Comparison of ENCODE assay signal across 8 cellular contexts in genomic region chr17:75665981-75666380, GRCh38. TPM values are rescaled to one million over a fixed set of nuclear protein-coding genes. Genes with fewer than 3 reads are reported as not detected.
A peak's percentile ranks its signal among the peaks of the same experiment; 100 is the strongest.
DNase-seq lines count a peak whose midpoint lies in the region; ATAC-seq, FAIRE-seq and TF ChIP-seq lines count a peak whose summit lies in the region.

No MANE protein-coding gene starts in this region.

- CTCF ChIA-PET in MCF 10A (lab: Yijun Ruan, JAX) (interaction anchor here (0.6 to 1.0 kb wide), 3 partner anchors 9 to 82 kb away, joined by 3 to 7 read pairs (median 4); no protein-coding TSS in a partner anchor), HepG2 (lab: Yijun Ruan, JAX; ENCODE audit: low intra/inter-chr PET ratio, low total read pairs) (no interaction called here)

- no peak overlapping the region for H3K4me3 Mint-ChIP-seq in MCF 10A (ENCODE audit: unreplicated experiment)
- H3K4me3 Mint-ChIP-seq in activated naive CD8-positive, alpha-beta T cell treated with anti-CD3 and anti-CD28 coated beads, Interleukin-2, amount 10 ng/mL, durations not matched to agents 7 days and 5 days: peak overlapping the region; percentile 68

- H3K4me3 ChIP-seq in breast epithelium (peak overlapping the region in 2 of 3 donors; percentile 68 to 89), HepG2 (replicated peaks in 1 of 3; ENCODE audit: insufficient read depth in 1 of 3, low read depth in 2 of 3, low read length in 3 of 3) (peak overlapping the region; percentile 77 to 99 (median 99)), tibial artery (peak overlapping the region; percentile 88 to 96)

- H3K79me2 ChIP-seq in HepG2 (ENCODE audit: insufficient read depth, low read length): peaks cover 53% of the 10 kb centered on the region

- peaks cover 52% of the 10 kb centered on the region for H3K36me3 Mint-ChIP-seq in MCF 10A (ENCODE audit: insufficient read depth, unreplicated experiment)
- peaks cover 11% of the 10 kb centered on the region for H3K36me3 Mint-ChIP-seq in activated naive CD8-positive, alpha-beta T cell treated with anti-CD3 and anti-CD28 coated beads, Interleukin-2, amount 10 ng/mL, durations not matched to agents 7 days and 5 days

- no peak overlapping the region for H3K27ac Mint-ChIP-seq in MCF 10A (ENCODE audit: low read depth, unreplicated experiment)
- peak overlapping the region; percentile 76 for H3K27ac Mint-ChIP-seq in activated naive CD8-positive, alpha-beta T cell treated with anti-CD3 and anti-CD28 coated beads, Interleukin-2, amount 10 ng/mL, durations not matched to agents 7 days and 5 days

- intact Hi-C loops in breast epithelium (cut with DNase I; ENCODE audit: low total_unique reads): no loop called here
- intact Hi-C loops in MCF 10A (cut with micrococcal nuclease): no loop called here
- intact Hi-C loops in HepG2 (cut with micrococcal nuclease; ENCODE audit: unreplicated experiment): no loop called here
- intact Hi-C loops in tibial artery (cut with DNase I; ENCODE audit: low total_unique reads): loop anchor here (5.0 kb wide), 1 partner anchor 34 kb away; the partner anchor contains the start of gene SMIM5

- H3K27me3 Mint-ChIP-seq in MCF 10A (ENCODE audit: insufficient read depth, unreplicated experiment): no peaks in the 10 kb centered on the region
- H3K27me3 Mint-ChIP-seq in activated naive CD8-positive, alpha-beta T cell treated with anti-CD3 and anti-CD28 coated beads, Interleukin-2, amount 10 ng/mL, durations not matched to agents 7 days and 5 days: no peaks in the 10 kb centered on the region

- in situ Hi-C loops in HepG2 (cut with HindIII; ENCODE audit: extremely low pct_ligation_motif_present, low pct_unique_long_range_greater_than_20kb): no loop called here

- H3K9me3 ChIP-seq in breast epithelium: no peaks in the 10 kb centered on the region
- no peaks in the 10 kb centered on the region for H3K9me3 ChIP-seq in HepG2 (ENCODE audit: low read length)
- no peaks in the 10 kb centered on the region for H3K9me3 ChIP-seq in tibial artery

- no peak for TF ChIP-seq RAD21 in HepG2 (CRISPR knock-in tag; IDR thresholded peaks at IDR 0.05)

- no peak for TF ChIP-seq EP300 in HepG2 (IDR thresholded peaks at IDR 0.05; ENCODE audit: low read depth in 2 of 2, low read length in 2 of 2)
- no peak for TF ChIP-seq EP300 in HepG2 (CRISPR knock-in tag; IDR thresholded peaks at IDR 0.05; ENCODE audit: borderline replicate concordance)

- H3K4me1 ChIP-seq in breast epithelium (peaks cover 0 to 6% of the 10 kb centered on the region in 2 donors), HepG2 (ENCODE audit: insufficient read depth, low read length) (peaks cover 36% of the 10 kb centered on the region), tibial artery (peaks cover 0 to 35% (median 19%) of the 10 kb centered on the region in 4 donors)

- no peak for ATAC-seq in activated naive CD8-positive, alpha-beta T cell treated with anti-CD3 and anti-CD28 coated beads, Interleukin-2, amount 10 ng/mL, durations not matched to agents 7 days and 5 days (ENCODE audit: low read depth)
- ATAC-seq in HepG2 (no peak), HG02678 (IDR thresholded peaks at IDR 0.05; ENCODE audit: unreplicated experiment) (no peak), HG03095 (IDR thresholded peaks at IDR 0.05; ENCODE audit: unreplicated experiment) (no peak)

- H3K9ac ChIP-seq in HepG2 (ENCODE audit: insufficient read depth, low read depth, low read length): peak overlapping the region; percentile 92

- H3K27ac ChIP-seq in breast epithelium: no peak overlapping the region
- peak overlapping the region; percentile 73 for H3K27ac ChIP-seq in HepG2 (ENCODE audit: extremely low read length, insufficient read depth, low read length)
- no peak overlapping the region for H3K27ac ChIP-seq in tibial artery

- no peaks in the 10 kb centered on the region for H3K27me3 ChIP-seq in breast epithelium
- H3K27me3 ChIP-seq in HepG2 (ENCODE audit: control insufficient read depth in 1 of 2, insufficient read depth in 2 of 2, low read length in 2 of 2): peaks cover 0 to 5% of the 10 kb centered on the region in 2 experiments; a peak in 1 of 5 replicates
- H3K27me3 ChIP-seq in tibial artery: no peaks in the 10 kb centered on the region

- H3K4me2 ChIP-seq in HepG2 (ENCODE audit: low read depth, low read length): peak overlapping the region; percentile 97

- no peaks in the 10 kb centered on the region for H4K20me1 ChIP-seq in HepG2 (ENCODE audit: insufficient read depth, low read length)

- BruUV-seq in MCF 10A (replicated peaks; lab: Mats Ljungman, UMichigan) (no TSS peak), HepG2 (replicated peaks; lab: Mats Ljungman, UMichigan) (no TSS peak)

- no peaks in the 10 kb centered on the region for H3K36me3 ChIP-seq in breast epithelium
- peaks cover 12 to 44% of the 10 kb centered on the region in 2 experiments for H3K36me3 ChIP-seq in HepG2 (replicated peaks in 1 of 2; ENCODE audit: control insufficient read depth in 1 of 2, insufficient read depth in 2 of 2, low read length in 2 of 2)
- peaks cover 31 to 53% (median 42%) of the 10 kb centered on the region in 3 donors for H3K36me3 ChIP-seq in tibial artery

- POLR2A ChIA-PET in MCF 10A (lab: Yijun Ruan, JAX): interaction anchor here (1.0 to 4.0 kb wide), 19 partner anchors 9 to 231 kb away, joined by 3 to 48 read pairs (median 11); partner anchors contain the start of genes ITGB4, SMIM5, TRIM65 and TSEN54
- POLR2A ChIA-PET in activated naive CD8-positive, alpha-beta T cell treated with anti-CD3 and anti-CD28 coated beads, Interleukin-2, amount 10 ng/mL, durations not matched to agents 7 days and 5 days (lab: Charles Lee): interaction anchor here (0.9 to 2.4 kb wide), 9 partner anchors 9 to 395 kb away, joined by 3 to 16 read pairs (median 5); partner anchors contain the start of gene MIF4GD
- POLR2A ChIA-PET in HepG2 (lab: Yijun Ruan, JAX): interaction anchor here (1.3 to 2.6 kb wide), 5 partner anchors 20 to 190 kb away, joined by 4 to 25 read pairs (median 11); partner anchors contain the start of genes SMIM5 and WBP2

- DNase-seq in breast epithelium (ENCODE audit: low spot score in 2 of 2) (no peak), MCF 10A (ENCODE audit: unreplicated experiment) (no peak), HepG2 (ENCODE audit: low spot score) (no peak), tibial artery (no peak), glomerular visceral epithelial cell (ENCODE audit: extremely low spot score) (no peak)
- no peak for DNase-seq in activated naive CD8-positive, alpha-beta T cell treated with anti-CD3 and anti-CD28 coated beads, Interleukin-2, amount 10 ng/mL, durations not matched to agents 7 days and 5 days

- FAIRE-seq in HepG2 (lab: Jason Lieb, UNC): no peak

- WGBS in HepG2 (ENCODE audit: low lambda C conversion rate): 69% methylated on average over 10 of the region's 10 CpGs

- H2AFZ ChIP-seq in HepG2 (ENCODE audit: low read length): no peak overlapping the region

- TF ChIP-seq POLR2A in breast epithelium (IDR thresholded peaks at IDR 0.05) (no peak), HepG2 (IDR thresholded peaks at IDR 0.05; ENCODE audit: insufficient read depth in 1 of 2, low read depth in 2 of 2, low read length in 2 of 2) (no peak)

- no peaks in the 10 kb centered on the region for H3K9me3 Mint-ChIP-seq in MCF 10A (ENCODE audit: unreplicated experiment)
- no peaks in the 10 kb centered on the region for H3K9me3 Mint-ChIP-seq in activated naive CD8-positive, alpha-beta T cell treated with anti-CD3 and anti-CD28 coated beads, Interleukin-2, amount 10 ng/mL, durations not matched to agents 7 days and 5 days

- TF ChIP-seq CTCF in breast epithelium (IDR thresholded peaks at IDR 0.05): no peak
- TF ChIP-seq CTCF in MCF 10A (IDR thresholded peaks at IDR 0.05; ENCODE audit: unreplicated experiment): no peak
- TF ChIP-seq CTCF in HepG2 (CRISPR knock-in tag; IDR thresholded peaks at IDR 0.05): no peak
- TF ChIP-seq CTCF in tibial artery (IDR thresholded peaks at IDR 0.05): no peak

- H3K4me1 Mint-ChIP-seq in MCF 10A (ENCODE audit: insufficient read depth, unreplicated experiment): peaks cover 15% of the 10 kb centered on the region
- H3K4me1 Mint-ChIP-seq in activated naive CD8-positive, alpha-beta T cell treated with anti-CD3 and anti-CD28 coated beads, Interleukin-2, amount 10 ng/mL, durations not matched to agents 7 days and 5 days: peaks cover 21% of the 10 kb centered on the region

RNA-seq across cellular contexts. Expression of gene RECQL5, which starts 1.0 kb away (rescaled TPM):
- total RNA-seq in breast epithelium: 10 to 100 TPM; 10.7 to 22.8 (median 14.1) TPM
- total RNA-seq in MCF 10A (2022): 36.3 and 47.9 TPM in 2 replicates
- total RNA-seq in activated naive CD8-positive, alpha-beta T cell treated with anti-CD3 and anti-CD28 coated beads, Interleukin-2, amount 10 ng/mL, durations not matched to agents 7 days and 5 days: 10 to 100 TPM; 49.8 to 50.8 TPM
- total RNA-seq in HepG2 (2016; rRNA removed; fragmentation: Illumina TruSeq; extraction: Trizol): 17.8 and 32.0 TPM in 2 replicates
- total RNA-seq in HepG2 (2016; cell fraction: cytosol; rRNA removed; fragmentation: Illumina TruSeq; extraction: Trizol; ENCODE audit: low read depth): 38.8 and 39.2 TPM in 2 replicates
- 17.8 and 31.1 TPM in 2 replicates for total RNA-seq in HepG2 (2016; cell fraction: insoluble cytoplasmic fraction; rRNA removed; fragmentation: Illumina TruSeq; extraction: Trizol)
- total RNA-seq in HepG2 (2016; cell fraction: membrane; rRNA removed; fragmentation: Illumina TruSeq; extraction: Trizol): 9.2 and 11.3 TPM in 2 replicates
- 41.9 and 45.5 TPM in 2 replicates for total RNA-seq in HepG2 (2016; cell fraction: nucleus; rRNA removed; fragmentation: Illumina TruSeq; extraction: Trizol)
- 27.7 and 33.4 TPM in 2 replicates for polyA plus RNA-seq in HepG2 (2011; rRNA removed)
- polyA plus RNA-seq in HepG2 (2011; cell fraction: cytosol; rRNA removed): 8.7 and 11.9 TPM in 2 replicates
- polyA plus RNA-seq in HepG2 (2011; cell fraction: nucleus; rRNA removed): 256 and 300 TPM in 2 replicates
- polyA plus RNA-seq in HepG2 (2012): 38.2 and 41.9 TPM in 2 replicates
- polyA plus RNA-seq in HepG2 (2016; cell fraction: cytosol; fragmentation: Illumina TruSeq; extraction: Trizol; ENCODE audit: low read depth): 1.7 and 1.9 TPM in 2 replicates
- polyA plus RNA-seq in HepG2 (2016; cell fraction: insoluble cytoplasmic fraction; fragmentation: Illumina TruSeq; extraction: Trizol; ENCODE audit: low read depth): 12.2 and 17.3 TPM in 2 replicates
- 3.6 and 4.1 TPM in 2 replicates for polyA plus RNA-seq in HepG2 (2016; cell fraction: membrane; fragmentation: Illumina TruSeq; extraction: Trizol; ENCODE audit: low read depth)
- 112 and 116 TPM in 2 replicates for polyA plus RNA-seq in HepG2 (2016; cell fraction: nucleus; fragmentation: Illumina TruSeq; extraction: Trizol; ENCODE audit: insufficient read depth, low read depth)
- polyA minus RNA-seq in HepG2 (2011; rRNA and poly(A)+ RNA removed; ENCODE audit: low replicate concordance): 51.0 and 71.9 TPM in 2 replicates
- 15.1 and 15.3 TPM in 2 replicates for polyA minus RNA-seq in HepG2 (2011; cell fraction: cytosol; rRNA and poly(A)+ RNA removed)
- 69.1 and 72.6 TPM in 2 replicates for polyA minus RNA-seq in HepG2 (2011; cell fraction: nucleus; rRNA and poly(A)+ RNA removed)

RNA-seq across cellular contexts. Expression of gene SAP30BP, which starts 1.2 kb away (rescaled TPM):
- total RNA-seq in breast epithelium (10 to 100 TPM; 68.3 to 89.5 (median 86.1) TPM), MCF 10A (2022) (108 and 123 TPM in 2 replicates), HepG2 (2016; rRNA removed; fragmentation: Illumina TruSeq; extraction: Trizol) (99.4 and 109 TPM in 2 replicates)
- 100 to 1,000 TPM; 112 to 113 TPM for total RNA-seq in activated naive CD8-positive, alpha-beta T cell treated with anti-CD3 and anti-CD28 coated beads, Interleukin-2, amount 10 ng/mL, durations not matched to agents 7 days and 5 days
- 35.7 and 41.2 TPM in 2 replicates for total RNA-seq in HepG2 (2016; cell fraction: cytosol; rRNA removed; fragmentation: Illumina TruSeq; extraction: Trizol; ENCODE audit: low read depth)
- total RNA-seq in HepG2 (2016; cell fraction: insoluble cytoplasmic fraction; rRNA removed; fragmentation: Illumina TruSeq; extraction: Trizol): 105 and 112 TPM in 2 replicates
- 35.1 and 45.2 TPM in 2 replicates for total RNA-seq in HepG2 (2016; cell fraction: membrane; rRNA removed; fragmentation: Illumina TruSeq; extraction: Trizol)
- 76.4 and 82.2 TPM in 2 replicates for total RNA-seq in HepG2 (2016; cell fraction: nucleus; rRNA removed; fragmentation: Illumina TruSeq; extraction: Trizol)
- polyA plus RNA-seq in HepG2 (2011; rRNA removed): 67.7 and 80.1 TPM in 2 replicates
- polyA plus RNA-seq in HepG2 (2011; cell fraction: cytosol; rRNA removed): 59.4 and 67.4 TPM in 2 replicates
- polyA plus RNA-seq in HepG2 (2011; cell fraction: nucleus; rRNA removed): 191 and 218 TPM in 2 replicates
- polyA plus RNA-seq in HepG2 (2012): 57.3 and 65.0 TPM in 2 replicates
- polyA plus RNA-seq in HepG2 (2016; cell fraction: cytosol; fragmentation: Illumina TruSeq; extraction: Trizol; ENCODE audit: low read depth): 20.2 and 20.5 TPM in 2 replicates
- polyA plus RNA-seq in HepG2 (2016; cell fraction: insoluble cytoplasmic fraction; fragmentation: Illumina TruSeq; extraction: Trizol; ENCODE audit: low read depth): 110 and 119 TPM in 2 replicates
- polyA plus RNA-seq in HepG2 (2016; cell fraction: membrane; fragmentation: Illumina TruSeq; extraction: Trizol; ENCODE audit: low read depth): 27.8 and 32.7 TPM in 2 replicates
- 131 and 143 TPM in 2 replicates for polyA plus RNA-seq in HepG2 (2016; cell fraction: nucleus; fragmentation: Illumina TruSeq; extraction: Trizol; ENCODE audit: insufficient read depth, low read depth)
- 42.3 and 45.2 TPM in 2 replicates for polyA minus RNA-seq in HepG2 (2011; rRNA and poly(A)+ RNA removed; ENCODE audit: low replicate concordance)
- polyA minus RNA-seq in HepG2 (2011; cell fraction: cytosol; rRNA and poly(A)+ RNA removed): 17.6 and 28.8 TPM in 2 replicates
- 90.4 and 101 TPM in 2 replicates for polyA minus RNA-seq in HepG2 (2011; cell fraction: nucleus; rRNA and poly(A)+ RNA removed)

RNA-seq across cellular contexts. Expression of gene SMIM5, which starts 32.7 kb away (rescaled TPM):
- total RNA-seq in breast epithelium (1 to 10 TPM in 1 of 3 donors, under 1 TPM in 2; 0.29 to 2.6 (median 0.48) TPM), MCF 10A (2022) (0.09 TPM in 1 of 2 replicates, not detected in the other), HepG2 (2016; rRNA removed; fragmentation: Illumina TruSeq; extraction: Trizol) (not detected in 2 replicates)
- total RNA-seq in activated naive CD8-positive, alpha-beta T cell treated with anti-CD3 and anti-CD28 coated beads, Interleukin-2, amount 10 ng/mL, durations not matched to agents 7 days and 5 days: under 1 TPM; 0.26 to 0.42 TPM
- total RNA-seq in HepG2 (2016; cell fraction: cytosol; rRNA removed; fragmentation: Illumina TruSeq; extraction: Trizol; ENCODE audit: low read depth): not detected in 2 replicates
- total RNA-seq in HepG2 (2016; cell fraction: insoluble cytoplasmic fraction; rRNA removed; fragmentation: Illumina TruSeq; extraction: Trizol): 0.09 TPM in 1 of 2 replicates, not detected in the other
- not detected in 2 replicates for total RNA-seq in HepG2 (2016; cell fraction: membrane; rRNA removed; fragmentation: Illumina TruSeq; extraction: Trizol)
- not detected in 2 replicates for total RNA-seq in HepG2 (2016; cell fraction: nucleus; rRNA removed; fragmentation: Illumina TruSeq; extraction: Trizol)
- polyA plus RNA-seq in HepG2 (2011; rRNA removed): 0.05 TPM in 1 of 2 replicates, not detected in the other
- polyA plus RNA-seq in HepG2 (2011; cell fraction: cytosol; rRNA removed): 0.05 TPM in 1 of 2 replicates, not detected in the other
- 0.35 and 0.80 TPM in 2 replicates for polyA plus RNA-seq in HepG2 (2011; cell fraction: nucleus; rRNA removed)
- 0.20 and 0.48 TPM in 2 replicates for polyA plus RNA-seq in HepG2 (2012)
- not detected in 2 replicates for polyA plus RNA-seq in HepG2 (2016; cell fraction: cytosol; fragmentation: Illumina TruSeq; extraction: Trizol; ENCODE audit: low read depth)
- 0.14 TPM in 1 of 2 replicates, not detected in the other for polyA plus RNA-seq in HepG2 (2016; cell fraction: insoluble cytoplasmic fraction; fragmentation: Illumina TruSeq; extraction: Trizol; ENCODE audit: low read depth)
- polyA plus RNA-seq in HepG2 (2016; cell fraction: membrane; fragmentation: Illumina TruSeq; extraction: Trizol; ENCODE audit: low read depth): not detected in 2 replicates
- not detected in 2 replicates for polyA plus RNA-seq in HepG2 (2016; cell fraction: nucleus; fragmentation: Illumina TruSeq; extraction: Trizol; ENCODE audit: insufficient read depth, low read depth)
- not detected in 2 replicates for polyA minus RNA-seq in HepG2 (2011; rRNA and poly(A)+ RNA removed; ENCODE audit: low replicate concordance)
- polyA minus RNA-seq in HepG2 (2011; cell fraction: cytosol; rRNA and poly(A)+ RNA removed): not detected in 2 replicates
- 0.26 TPM in 1 of 2 replicates, not detected in the other for polyA minus RNA-seq in HepG2 (2011; cell fraction: nucleus; rRNA and poly(A)+ RNA removed)

RNA-seq across cellular contexts. Expression of gene ITGB4, which starts 55.3 kb away (rescaled TPM):
- total RNA-seq in breast epithelium (100 to 1,000 TPM in 1 of 3 donors, 10 to 100 TPM in 1, 1 to 10 TPM in 1; 9.8 to 125 (median 67.2) TPM), MCF 10A (2022) (727 and 1,054 TPM in 2 replicates), HepG2 (2016; rRNA removed; fragmentation: Illumina TruSeq; extraction: Trizol) (4.0 and 6.9 TPM in 2 replicates)
- total RNA-seq in activated naive CD8-positive, alpha-beta T cell treated with anti-CD3 and anti-CD28 coated beads, Interleukin-2, amount 10 ng/mL, durations not matched to agents 7 days and 5 days: 1 to 10 TPM; 1.0 to 1.4 TPM
- 9.2 and 10.4 TPM in 2 replicates for total RNA-seq in HepG2 (2016; cell fraction: cytosol; rRNA removed; fragmentation: Illumina TruSeq; extraction: Trizol; ENCODE audit: low read depth)
- total RNA-seq in HepG2 (2016; cell fraction: insoluble cytoplasmic fraction; rRNA removed; fragmentation: Illumina TruSeq; extraction: Trizol): 3.9 and 6.3 TPM in 2 replicates
- total RNA-seq in HepG2 (2016; cell fraction: membrane; rRNA removed; fragmentation: Illumina TruSeq; extraction: Trizol): 10.1 and 14.6 TPM in 2 replicates
- 3.7 and 3.9 TPM in 2 replicates for total RNA-seq in HepG2 (2016; cell fraction: nucleus; rRNA removed; fragmentation: Illumina TruSeq; extraction: Trizol)
- 14.5 and 14.7 TPM in 2 replicates for polyA plus RNA-seq in HepG2 (2011; rRNA removed)
- 5.1 and 8.2 TPM in 2 replicates for polyA plus RNA-seq in HepG2 (2011; cell fraction: cytosol; rRNA removed)
- polyA plus RNA-seq in HepG2 (2011; cell fraction: nucleus; rRNA removed): 28.7 and 39.5 TPM in 2 replicates
- polyA plus RNA-seq in HepG2 (2012): 13.2 and 14.2 TPM in 2 replicates
- 36.1 and 40.9 TPM in 2 replicates for polyA plus RNA-seq in HepG2 (2016; cell fraction: cytosol; fragmentation: Illumina TruSeq; extraction: Trizol; ENCODE audit: low read depth)
- polyA plus RNA-seq in HepG2 (2016; cell fraction: insoluble cytoplasmic fraction; fragmentation: Illumina TruSeq; extraction: Trizol; ENCODE audit: low read depth): 10.5 and 16.8 TPM in 2 replicates
- 41.4 and 43.0 TPM in 2 replicates for polyA plus RNA-seq in HepG2 (2016; cell fraction: membrane; fragmentation: Illumina TruSeq; extraction: Trizol; ENCODE audit: low read depth)
- 20.5 and 28.1 TPM in 2 replicates for polyA plus RNA-seq in HepG2 (2016; cell fraction: nucleus; fragmentation: Illumina TruSeq; extraction: Trizol; ENCODE audit: insufficient read depth, low read depth)
- polyA minus RNA-seq in HepG2 (2011; rRNA and poly(A)+ RNA removed; ENCODE audit: low replicate concordance): 25.3 and 28.4 TPM in 2 replicates
- 8.4 and 12.7 TPM in 2 replicates for polyA minus RNA-seq in HepG2 (2011; cell fraction: cytosol; rRNA and poly(A)+ RNA removed)
- 3.2 and 6.3 TPM in 2 replicates for polyA minus RNA-seq in HepG2 (2011; cell fraction: nucleus; rRNA and poly(A)+ RNA removed)
